13 cellular contexts compared by ENCODE assay signal in genomic region chr2:191728710-191729597, GRCh38. TPM values are rescaled to one million over a fixed set of nuclear protein-coding genes. Genes with fewer than 3 reads are reported as not detected.
DNase-seq lines count a peak whose midpoint lies in the region; ATAC-seq and TF ChIP-seq lines count a peak whose summit lies in the region.
"Had no signal": no experiment of that assay in that cellular context is flagged by ENCODE, and none has a peak within 500 bp of the region (broad histone marks: within the 10 kb centered on the region; RNA-seq: fewer than 3 reads in every experiment).

No MANE protein-coding gene starts in this region.

- no CpG with 5 or more reads among the region's 5 CpGs for WGBS in IMR-90 (ENCODE audit: extremely low coverage in 2 of 2, insufficient read length in 1 of 2), 2 experiments
- WGBS in adrenal gland, 4 donors = 67 to 81% (median 73%) methylated on average over 5 of the region's 5 CpGs

- peaks cover 5 to 17% of the 10 kb centered on the region in 2 donors for H3K27me3 Mint-ChIP-seq in CD8-positive, alpha-beta memory T cell

- intact Hi-C loops in IMR-90 (cut with micrococcal nuclease) = no loop called here
- intact Hi-C loops in adrenal gland (cut with DNase I) = no loop called here

- H3K4me2 ChIP-seq in IMR-90 (ENCODE audit: low read depth, low read length) = no peak overlapping the region; the same call in 1 of the 2 replicates

- H3K27ac ChIP-seq in IMR-90 (ENCODE audit: insufficient read depth, low read length) (no peak overlapping the region), adrenal gland (no peak overlapping the region)
- H3K27ac ChIP-seq in CD8-positive, alpha-beta memory T cell (ENCODE audit: low read depth, low read length) = no peak overlapping the region
- H3K27ac ChIP-seq: lower lobe of right lung, psoas muscle had no signal

- H3K4me3 Mint-ChIP-seq in CD8-positive, alpha-beta memory T cell = no peak overlapping the region

- no peaks in the 10 kb centered on the region for H3K9me1 ChIP-seq in IMR-90 (ENCODE audit: insufficient read depth, low read length)

- H3K4me1 Mint-ChIP-seq in CD8-positive, alpha-beta memory T cell = no peaks in the 10 kb centered on the region

- in situ Hi-C loops in IMR-90 (cut with MboI; ENCODE audit: low sequenced_read_pairs) = no loop called here
- in situ Hi-C loops in astrocyte of the spinal cord (cut with HindIII; ENCODE audit: low sequenced_read_pairs) = no loop called here
- in situ Hi-C loops in GM13977 (cut with MboI; ENCODE audit: low pct_unique_long_range_greater_than_20kb, low sequenced_read_pairs, unreplicated experiment) = no loop called here

- no peak overlapping the region for H4K8ac ChIP-seq in IMR-90 (ENCODE audit: low read depth in 2 of 2, low read length in 2 of 2)

- H3K4me3 ChIP-seq in IMR-90 (ENCODE audit: insufficient read depth, low read depth, low read length) (no peak overlapping the region), astrocyte of the spinal cord (ENCODE audit: low read depth, low read length) (no peak overlapping the region), adrenal gland (no peak overlapping the region)
- no peak overlapping the region for H3K4me3 ChIP-seq in CD8-positive, alpha-beta memory T cell (ENCODE audit: low read length)
- H3K4me3 ChIP-seq: lower lobe of right lung, psoas muscle had no signal

- DNase-seq in IMR-90 (peak; percentile 49), astrocyte of the spinal cord (ENCODE audit: low read depth, low spot score) (peak; percentile 43), renal cortical epithelial cell (ENCODE audit: low read depth) (peak; percentile 38), adrenal gland (no peak), GM13977 (ENCODE audit: low spot score) (no peak)
- no peak for DNase-seq in CD8-positive, alpha-beta memory T cell
- DNase-seq: amniotic stem cell, DMS79 treated with DMSO at 0.1 percent for 48 hours, lower lobe of right lung, NCI-H446 treated with DMSO at 0.1 percent for 48 hours, psoas muscle, trophoblast cell had no signal

- H4K91ac ChIP-seq in IMR-90 (ENCODE audit: insufficient read depth, low read depth, low read length) = no peak overlapping the region

- POLR2A ChIA-PET in IMR-90 (lab: Charles Lee; ENCODE audit: unreplicated experiment) = interaction anchor here (0.6 to 0.7 kb wide), 3 partner anchors 32 to 494 kb away, joined by 3 to 12 read pairs (median 6); no protein-coding TSS in a partner anchor
- POLR2A ChIA-PET in CD8-positive, alpha-beta memory T cell (lab: Charles Lee) = no interaction called here

- H3K36me3 ChIP-seq in IMR-90 (ENCODE audit: control insufficient read depth, insufficient read depth, low read length) (no peaks in the 10 kb centered on the region), adrenal gland (replicated peaks in 1 of 2) (no peaks in the 10 kb centered on the region)
- H3K36me3 ChIP-seq in CD8-positive, alpha-beta memory T cell (ENCODE audit: insufficient read depth, low read length) = no peaks in the 10 kb centered on the region
- H3K36me3 ChIP-seq: lower lobe of right lung had no signal

- no peak overlapping the region for H2BK120ac ChIP-seq in IMR-90 (ENCODE audit: low read depth, low read length)

- no TSS peak for BruUV-seq in IMR-90 (replicated peaks; lab: Mats Ljungman, UMichigan)

- H3K14ac ChIP-seq in IMR-90 (replicated peaks; ENCODE audit: low read depth, low read length) = no peak overlapping the region

- no peaks in the 10 kb centered on the region for H3K79me1 ChIP-seq in IMR-90 (ENCODE audit: low read depth in 1 of 2, low read length in 2 of 2)

- TF ChIP-seq CTCF in IMR-90 (conservative IDR thresholded peaks at IDR 0.05; ENCODE audit: low read depth, low read length) (no peak), astrocyte of the spinal cord (IDR thresholded peaks at IDR 0.05; ENCODE audit: low read depth, low read length) (peak; percentile 2), adrenal gland (IDR thresholded peaks at IDR 0.05) (no peak), GM13977 (IDR thresholded peaks at IDR 0.05; ENCODE audit: extremely low read depth, insufficient read depth, missing control alignments) (no peak)

- H3K9me3 ChIP-seq in IMR-90 (ENCODE audit: control insufficient read depth, insufficient read depth, low read length) = no peaks in the 10 kb centered on the region
- H3K9me3 ChIP-seq in CD8-positive, alpha-beta memory T cell (ENCODE audit: low read length) = no peaks in the 10 kb centered on the region
- H3K9me3 ChIP-seq in adrenal gland (replicated peaks in 1 of 3) = no peaks in the 10 kb centered on the region
- H3K9me3 ChIP-seq: lower lobe of right lung, psoas muscle had no signal

- TF ChIP-seq POLR2A in IMR-90 (IDR thresholded peaks at IDR 0.05; ENCODE audit: low read depth, low read length) = no peak
- no peak for TF ChIP-seq POLR2A in adrenal gland (IDR thresholded peaks at IDR 0.05)

- H3K4ac ChIP-seq in IMR-90 (ENCODE audit: low read depth, low read length) = no peak overlapping the region

- H3K9ac ChIP-seq in IMR-90 (ENCODE audit: low read depth, low read length) = no peak overlapping the region

- H3K27me3 ChIP-seq in IMR-90 (ENCODE audit: control insufficient read depth, insufficient read depth, low read length) = peaks cover 13% of the 10 kb centered on the region
- peaks cover 4% of the 10 kb centered on the region for H3K27me3 ChIP-seq in CD8-positive, alpha-beta memory T cell (ENCODE audit: insufficient read depth, low read length, poor library complexity, severe bottlenecking)
- H3K27me3 ChIP-seq in adrenal gland = no peaks in the 10 kb centered on the region

- no peak for TF ChIP-seq RAD21 in IMR-90 (IDR thresholded peaks at IDR 0.05; ENCODE audit: low read length)

- H3K23ac ChIP-seq in IMR-90 (ENCODE audit: low read depth, low read length) = no peak overlapping the region

- no peak overlapping the region for H2BK20ac ChIP-seq in IMR-90 (ENCODE audit: low read depth, low read length)

- no peak overlapping the region for H3K27ac Mint-ChIP-seq in CD8-positive, alpha-beta memory T cell

- H2BK5ac ChIP-seq in IMR-90 (ENCODE audit: low read depth, low read length, poor library complexity, severe bottlenecking) = no peak overlapping the region

- no peak overlapping the region for H3K18ac ChIP-seq in IMR-90 (ENCODE audit: low read depth, low read length)

- H2AK5ac ChIP-seq in IMR-90 (ENCODE audit: low read depth, low read length) = no peak overlapping the region

- no peak overlapping the region for H2BK15ac ChIP-seq in IMR-90 (ENCODE audit: low read depth, low read length)

- no peaks in the 10 kb centered on the region for H3K4me1 ChIP-seq in IMR-90 (ENCODE audit: control insufficient read depth, insufficient read depth, low read length)
- no peaks in the 10 kb centered on the region for H3K4me1 ChIP-seq in CD8-positive, alpha-beta memory T cell (ENCODE audit: insufficient read depth, low read length)
- no peaks in the 10 kb centered on the region for H3K4me1 ChIP-seq in adrenal gland (replicated peaks in 1 of 2)
- H3K4me1 ChIP-seq: lower lobe of right lung, psoas muscle had no signal

- CTCF ChIA-PET in IMR-90 (lab: Yijun Ruan, JAX) = no interaction called here
- CTCF ChIA-PET in CD8-positive, alpha-beta memory T cell (lab: Charles Lee) = no interaction called here

- ATAC-seq in GM19463 (IDR thresholded peaks at IDR 0.05; ENCODE audit: unreplicated experiment) (peak; percentile 78), IMR-90 (ENCODE audit: low read depth) (peak; percentile 49)
- ATAC-seq: lower lobe of right lung, psoas muscle had no signal

- H4K5ac ChIP-seq in IMR-90 (ENCODE audit: low read depth, low read length) = no peak overlapping the region

- H4K20me1 ChIP-seq in IMR-90 (ENCODE audit: insufficient read depth, low read length) = no peaks in the 10 kb centered on the region

- no peak overlapping the region for H3K56ac ChIP-seq in IMR-90 (ENCODE audit: extremely low read depth, insufficient read depth, low read length)

- H2AK9ac ChIP-seq in IMR-90 (replicated peaks; ENCODE audit: low read depth, low read length, poor library complexity) = no peak overlapping the region

- dilution Hi-C loops in IMR-90 (cut with HindIII; ENCODE audit: low sequenced_read_pairs, unreplicated experiment) = no loop called here

- H3K9me3 Mint-ChIP-seq in CD8-positive, alpha-beta memory T cell = peaks cover 0 to 1% (median 0%) of the 10 kb centered on the region in 5 donors

- no peaks in the 10 kb centered on the region for H3K36me3 Mint-ChIP-seq in CD8-positive, alpha-beta memory T cell

- H2AFZ ChIP-seq in IMR-90 (replicated peaks; ENCODE audit: low read length, poor library complexity) = no peak overlapping the region

TF ChIP-seq in IMR-90, 13 proteins besides CTCF, POLR2A, EP300 and RAD21:
- peak; percentile 83 for TF ChIP-seq MAFK (IDR thresholded peaks at IDR 0.05; ENCODE audit: low read depth, low read length)
- TF ChIP-seq ELK1 (IDR thresholded peaks at IDR 0.05; ENCODE audit: borderline replicate concordance, low read depth, low read length) = no peak
TF ChIP-seq in IMR-90: peak in this region for 1.

RNA-seq across cellular contexts. Expression of gene NABP1, which starts 51.0 kb away (rescaled TPM):
- total RNA-seq in IMR-90 (2012; rRNA removed) (57.7 and 141 TPM in 2 replicates), renal cortical epithelial cell (123 and 179 TPM in 2 replicates), adrenal gland (10 to 100 TPM in 6 of 8 donors, 1 to 10 TPM in 2; 2.5 to 39.9 (median 20.5) TPM)
- polyA plus RNA-seq in IMR-90 (2012; rRNA removed) (46.3 and 73.3 TPM in 2 replicates), adrenal gland (10 to 100 TPM; 10.2 to 13.4 (median 10.3) TPM)
- 8.2 and 11.9 TPM in 2 replicates for polyA plus RNA-seq in IMR-90 (2012; cell fraction: cytosol; rRNA removed)
- 124 and 666 TPM in 2 replicates for polyA plus RNA-seq in IMR-90 (2012; cell fraction: nucleus; rRNA removed; ENCODE audit: low replicate concordance)
- 10 to 100 TPM; 44.9 to 48.2 TPM for total RNA-seq in CD8-positive, alpha-beta memory T cell
- polyA plus RNA-seq in CD8-positive, alpha-beta memory T cell = 13.9 TPM

Comparison
In these comparisons a context has a peak if more than half of its experiments do, and no peak if none do; other contexts are left out.
1. DNase-seq: peak in IMR-90 (single experiment), astrocyte of the spinal cord (single experiment) and renal cortical epithelial cell (single experiment); none in CD8-positive, alpha-beta memory T cell (0 of 5), adrenal gland (0 of 7) and GM13977 (single experiment).